9 cellular contexts compared by ENCODE assay signal in the genomic region with DNA sequence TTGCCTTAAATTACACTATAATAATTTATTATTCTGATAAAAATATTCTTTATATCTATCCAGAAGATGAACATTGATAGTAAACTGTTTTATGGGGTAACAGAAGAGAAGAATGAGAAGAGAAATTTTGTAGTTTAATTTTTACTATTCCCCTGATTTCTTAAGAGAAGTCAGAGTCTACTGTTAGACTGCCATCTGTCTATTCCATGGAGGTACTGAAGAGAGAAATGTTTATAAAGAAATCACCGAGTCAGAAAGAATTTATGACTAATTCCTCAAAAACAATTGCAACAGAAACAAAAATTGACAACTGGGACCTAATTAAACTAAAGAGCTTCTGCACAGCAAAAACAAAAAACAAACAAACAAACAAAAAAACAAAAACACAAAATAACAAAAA.
A peak's percentile ranks its signal among the peaks of the same experiment; 100 is the strongest.
DNase-seq lines count a peak whose midpoint lies in the region; ATAC-seq and TF ChIP-seq lines count a peak whose summit lies in the region.
"Had no signal": no experiment of that assay in that cellular context is flagged by ENCODE, and none has a peak within 500 bp of the region (broad histone marks: within the 10 kb centered on the region; RNA-seq: fewer than 3 reads in every experiment).

No MANE protein-coding gene starts in this region.

- no peaks in the 10 kb centered on the region for H3K27me3 Mint-ChIP-seq in neural progenitor cell (ENCODE audit: insufficient read depth, low read depth)

- peaks cover 0 to 48% (median 0%) of the 10 kb centered on the region in 45 donors for H3K27me3 ChIP-seq in dorsolateral prefrontal cortex
- H3K27me3 ChIP-seq in neural progenitor cell: no peaks in the 10 kb centered on the region
- no peaks in the 10 kb centered on the region for H3K27me3 ChIP-seq in left lung

- no peaks in the 10 kb centered on the region for H3K4me1 Mint-ChIP-seq in neural progenitor cell

- DNase-seq in ELR (ENCODE audit: low read depth) (peak; percentile 66), NB4 (ENCODE audit: low read depth) (peak; percentile 1), dorsolateral prefrontal cortex (no peak), neural progenitor cell (ENCODE audit: low spot score) (no peak), head of caudate nucleus (no peak), left lung (no peak), GM10266 (ENCODE audit: extremely low spot score) (no peak)
- DNase-seq: NCI-H774 had no signal

- no peak overlapping the region for H3K4me3 ChIP-seq in NB4 (ENCODE audit: low read depth, low read length)
- no peak overlapping the region for H3K4me3 ChIP-seq in dorsolateral prefrontal cortex
- H3K4me3 ChIP-seq in neural progenitor cell: no peak overlapping the region
- no peak overlapping the region for H3K4me3 ChIP-seq in left lung

- TF ChIP-seq CTCF in NB4 (IDR thresholded peaks at IDR 0.05; ENCODE audit: low read depth, low read length) (no peak), dorsolateral prefrontal cortex (IDR thresholded peaks at IDR 0.05 in 54 of 56, conservative IDR thresholded peaks at IDR 0.05 in 2 of 56; ENCODE audit: low read depth in 1 of 56, partially characterized antibody in 56 of 56) (peak in 47 of 56 donors; percentile 16 to 61 (median 36)), neural progenitor cell (IDR thresholded peaks at IDR 0.05) (peak; percentile 39), left lung (IDR thresholded peaks at IDR 0.05) (no peak), GM10266 (IDR thresholded peaks at IDR 0.05; ENCODE audit: control insufficient read depth, insufficient read depth, low read depth, missing control alignments) (no peak)

- intact Hi-C loops in dorsolateral prefrontal cortex (cut with DNase I): no loop called here
- intact Hi-C loops in head of caudate nucleus (cut with DNase I): no loop called here
- intact Hi-C loops in left lung (cut with DNase I): no loop called here

- H3K36me3 Mint-ChIP-seq in neural progenitor cell: peaks cover 2% of the 10 kb centered on the region

- H3K27ac Mint-ChIP-seq in neural progenitor cell: no peak overlapping the region

- H3F3A ChIP-seq in neural progenitor cell (ENCODE audit: low read depth): no peaks in the 10 kb centered on the region

- H2AFZ ChIP-seq in neural progenitor cell (replicated peaks): no peak overlapping the region

- no peaks in the 10 kb centered on the region for H4K20me1 ChIP-seq in neural progenitor cell (ENCODE audit: low read depth)

- H3K4me1 ChIP-seq in neural progenitor cell (no peaks in the 10 kb centered on the region), left lung (no peaks in the 10 kb centered on the region)

- no peaks in the 10 kb centered on the region for H3K9me3 Mint-ChIP-seq in neural progenitor cell

- H3K79me2 ChIP-seq in neural progenitor cell (ENCODE audit: low read depth): no peaks in the 10 kb centered on the region

- H3K36me3 ChIP-seq in neural progenitor cell: peaks cover 8% of the 10 kb centered on the region
- peaks cover 0 to 11% of the 10 kb centered on the region in 2 donors for H3K36me3 ChIP-seq in left lung

- H3K9me3 ChIP-seq in neural progenitor cell (ENCODE audit: low read depth) (no peaks in the 10 kb centered on the region), left lung (no peaks in the 10 kb centered on the region)

- H3K4me3 Mint-ChIP-seq in neural progenitor cell: no peak overlapping the region

- no peak for ATAC-seq in left lung
- no peak for ATAC-seq in GM21737 (IDR thresholded peaks at IDR 0.05; ENCODE audit: unreplicated experiment)

- no peak overlapping the region for H3K9ac ChIP-seq in neural progenitor cell

- H3K4me2 ChIP-seq in neural progenitor cell: no peak overlapping the region

- TF ChIP-seq POLR2A in NB4 (IDR thresholded peaks at IDR 0.05; ENCODE audit: extremely low read depth, insufficient read length): no peak

- H3K27ac ChIP-seq in dorsolateral prefrontal cortex (no peak overlapping the region), neural progenitor cell (no peak overlapping the region), left lung (no peak overlapping the region)

Comparison
In these comparisons a context has a peak if more than half of its experiments do, and no peak if none do; other contexts are left out.
1. DNase-seq: peak in ELR (single experiment) and NB4 (single experiment); none in dorsolateral prefrontal cortex (0 of 10), neural progenitor cell (single experiment), head of caudate nucleus (0 of 42), left lung (0 of 2) and GM10266 (single experiment).
2. CTCF ChIP-seq: peak in dorsolateral prefrontal cortex (47 of 56) and neural progenitor cell (single experiment); none in NB4 (single experiment), left lung (0 of 2) and GM10266 (single experiment).